Comparison of ENCODE assay signal across 19 cellular contexts in the genomic region with DNA sequence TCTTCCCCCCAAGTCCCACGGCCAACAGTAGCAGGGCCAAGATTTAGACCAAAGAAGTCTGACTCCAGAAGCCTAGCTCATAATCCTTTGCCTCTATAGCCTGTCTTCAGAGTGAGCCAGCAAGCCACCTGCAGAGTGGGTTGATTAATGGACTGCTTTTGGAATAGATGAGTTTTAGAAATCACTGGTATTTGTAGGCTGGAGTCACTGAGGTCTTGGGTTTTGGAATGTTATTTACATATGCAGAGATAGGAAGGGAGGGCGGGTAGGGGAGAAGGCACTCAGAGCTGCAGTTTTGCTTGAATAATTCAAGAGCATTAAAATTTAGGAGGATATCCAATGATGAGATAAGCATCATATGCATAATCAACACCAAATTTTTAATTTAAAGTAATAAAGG.
DNase-seq lines count a peak whose midpoint lies in the region; ATAC-seq and TF ChIP-seq lines count a peak whose summit lies in the region.
"Had no signal": no experiment of that assay in that cellular context is flagged by ENCODE, and none has a peak within 500 bp of the region (broad histone marks: within the 10 kb centered on the region; RNA-seq: fewer than 3 reads in every experiment).

No MANE protein-coding gene starts in this region.

- no peak overlapping the region for H2AFZ ChIP-seq in GM23338
- H2AFZ ChIP-seq in trophoblast cell (ENCODE audit: insufficient read depth, low read length, poor library complexity): no peak overlapping the region

- H3K9me3 Mint-ChIP-seq in GM23338: no peaks in the 10 kb centered on the region

- H3K4me3 Mint-ChIP-seq in GM23338: no peak overlapping the region
- H3K4me3 Mint-ChIP-seq: B cell; CD4-positive, alpha-beta memory T cell; IgD-negative memory B cell had no signal

- H3K27ac Mint-ChIP-seq in GM23338: 0 out of 2 replicates have a peak overlapping the region, but pooled peaks have one; percentile 13
- H3K27ac Mint-ChIP-seq: B cell; CD4-positive, alpha-beta memory T cell; IgD-negative memory B cell had no signal

- DNase-seq in GM23338 (ENCODE audit: low spot score) (peak; percentile 63), iPS-NIHi11 (ENCODE audit: low spot score) (peak; percentile 19), trophoblast cell (no peak), DMS 273 (lab: John Stamatoyannopoulos, UW; ENCODE audit: unreplicated experiment) (no peak), hypothalamus (lab: John Stamatoyannopoulos, UW) (no peak), GM19238 (ENCODE audit: insufficient read length, low spot score) (no peak)
- DNase-seq: C1 segment of cervical spinal cord; CD4-positive, alpha-beta memory T cell; DMS153; DMS79 treated with DMSO at 0.1 percent for 48 hours; EL; GF-D8; GOT3; KG1 had no signal

- peaks cover 12% of the 10 kb centered on the region; the same call in 2 of the 3 replicates for H3K36me3 Mint-ChIP-seq in GM23338 (ENCODE audit: low read depth)

- H3K4me1 ChIP-seq in GM23338 (ENCODE audit: insufficient read depth) (peaks cover 15% of the 10 kb centered on the region), HUES64 (ENCODE audit: insufficient read depth, low read length) (peaks cover 9% of the 10 kb centered on the region), trophoblast cell (ENCODE audit: control insufficient read depth in 1 of 2, insufficient read depth in 2 of 2, low read length in 2 of 2) (no peaks in the 10 kb centered on the region)

- H3K23ac ChIP-seq in trophoblast cell (ENCODE audit: low read length): no peak overlapping the region

- H3K79me2 ChIP-seq in GM23338 (replicated peaks; ENCODE audit: insufficient read depth) (no peaks in the 10 kb centered on the region), trophoblast cell (ENCODE audit: control insufficient read depth, insufficient read depth, low read length, poor library complexity) (no peaks in the 10 kb centered on the region)

- no peaks in the 10 kb centered on the region for H3K9me2 ChIP-seq in GM23338 (ENCODE audit: insufficient read depth)

- no peak overlapping the region for H2BK120ac ChIP-seq in trophoblast cell (ENCODE audit: insufficient read depth, low read length, poor library complexity)

- no peaks in the 10 kb centered on the region for H3K27me3 Mint-ChIP-seq in GM23338 (ENCODE audit: insufficient read depth, low read depth, poor library complexity)
- H3K27me3 Mint-ChIP-seq: B cell; CD4-positive, alpha-beta memory T cell; IgD-negative memory B cell had no signal

- peaks cover 10% of the 10 kb centered on the region; the same call in 1 of the 2 replicates for H3F3A ChIP-seq in GM23338 (replicated peaks; ENCODE audit: low read depth)

- H3K4me2 ChIP-seq in GM23338: peak overlapping the region; percentile 58
- H3K4me2 ChIP-seq in trophoblast cell (ENCODE audit: low read length): no peak overlapping the region

- peak; percentile 74 for ATAC-seq in GM23338
- ATAC-seq: HCT116 had no signal

- TF ChIP-seq CTCF in GM23338 (conservative IDR thresholded peaks at IDR 0.05; ENCODE audit: low read depth in 2 of 2): no peak

- H3K18ac ChIP-seq in trophoblast cell (ENCODE audit: low read length): no peak overlapping the region

- H3K4me3 ChIP-seq in GM23338 (no peak overlapping the region), HUES64 (ENCODE audit: low read length) (no peak overlapping the region), trophoblast cell (ENCODE audit: low read depth, low read length) (no peak overlapping the region)

- H3K14ac ChIP-seq in trophoblast cell (ENCODE audit: low read length): no peak overlapping the region

- H2BK12ac ChIP-seq in trophoblast cell (ENCODE audit: low read length): peak overlapping the region; percentile 49

- no peak overlapping the region for H2BK5ac ChIP-seq in trophoblast cell (ENCODE audit: low read depth, low read length, poor library complexity)

- H4K91ac ChIP-seq in trophoblast cell (ENCODE audit: low read depth, low read length): no peak overlapping the region

- no peaks in the 10 kb centered on the region for H3K27me3 ChIP-seq in GM23338 (ENCODE audit: insufficient read depth)
- H3K27me3 ChIP-seq in HUES64 (ENCODE audit: insufficient read depth, low read length): no peaks in the 10 kb centered on the region
- no peaks in the 10 kb centered on the region for H3K27me3 ChIP-seq in trophoblast cell (ENCODE audit: insufficient read depth, low read length)

- H3K27ac ChIP-seq in GM23338 (ENCODE audit: low read depth) (peak overlapping the region; percentile 68; the same call in 1 of the 2 replicates), HUES64 (ENCODE audit: low read depth, low read length) (peak overlapping the region; percentile 34), trophoblast cell (ENCODE audit: low read depth, low read length) (no peak overlapping the region)
- H3K27ac ChIP-seq: HL-60 had no signal

- H2AK5ac ChIP-seq in trophoblast cell (ENCODE audit: low read length): no peak overlapping the region

- H3K36me3 ChIP-seq in GM23338 (ENCODE audit: insufficient read depth): no peaks in the 10 kb centered on the region
- no peaks in the 10 kb centered on the region; the same call in 1 of the 2 replicates for H3K36me3 ChIP-seq in HUES64 (ENCODE audit: insufficient read depth, low read length)
- H3K36me3 ChIP-seq in trophoblast cell (ENCODE audit: control insufficient read depth in 1 of 2, insufficient read depth in 2 of 2, low read length in 2 of 2): peaks cover 0 to 2% of the 10 kb centered on the region in 2 experiments

- H3K4me1 Mint-ChIP-seq in GM23338: peaks cover 14% of the 10 kb centered on the region
- H3K4me1 Mint-ChIP-seq: B cell had no signal

- H4K8ac ChIP-seq in trophoblast cell (ENCODE audit: low read depth, low read length): no peak overlapping the region

- H4K20me1 ChIP-seq in GM23338 (replicated peaks; ENCODE audit: insufficient read depth): no peaks in the 10 kb centered on the region

- no peaks in the 10 kb centered on the region for H3K9me3 ChIP-seq in HUES64 (ENCODE audit: insufficient read depth, low read depth, low read length)
- H3K9me3 ChIP-seq in trophoblast cell (ENCODE audit: insufficient read depth, low read depth, low read length): no peaks in the 10 kb centered on the region

- H3K4ac ChIP-seq in trophoblast cell (ENCODE audit: low read depth, low read length): no peak overlapping the region

- 58% methylated on average over 2 of the region's 2 CpGs for WGBS in HUES64
- WGBS in trophoblast cell (ENCODE audit: extremely low coverage, insufficient coverage, insufficient read length): no CpG with 5 or more reads among the region's 2 CpGs

- no peaks in the 10 kb centered on the region for H3K79me1 ChIP-seq in trophoblast cell (ENCODE audit: low read length)

- no peak overlapping the region for H4K12ac ChIP-seq in trophoblast cell (ENCODE audit: low read depth, low read length)

- H3K9ac ChIP-seq in HUES64 (ENCODE audit: low read depth, low read length): no peak overlapping the region
- H3K9ac ChIP-seq in trophoblast cell (ENCODE audit: low read length): no peak overlapping the region

TF ChIP-seq in GM23338, 12 proteins besides CTCF, POLR2A, EP300 and RAD21:
- no peak for TF ChIP-seq CREB1 (CRISPR knock-in tag; IDR thresholded peaks at IDR 0.05; ENCODE audit: low read depth)
TF ChIP-seq in GM23338: peak in this region for 0.

Comparison
In these comparisons a context has a peak if more than half of its experiments do, and no peak if none do; other contexts are left out.
1. DNase-seq: peak in GM23338 (single experiment) and iPS-NIHi11 (single experiment); none in trophoblast cell (0 of 2), DMS 273 (single experiment), hypothalamus (0 of 51) and GM19238 (single experiment).